In the genomic region with DNA sequence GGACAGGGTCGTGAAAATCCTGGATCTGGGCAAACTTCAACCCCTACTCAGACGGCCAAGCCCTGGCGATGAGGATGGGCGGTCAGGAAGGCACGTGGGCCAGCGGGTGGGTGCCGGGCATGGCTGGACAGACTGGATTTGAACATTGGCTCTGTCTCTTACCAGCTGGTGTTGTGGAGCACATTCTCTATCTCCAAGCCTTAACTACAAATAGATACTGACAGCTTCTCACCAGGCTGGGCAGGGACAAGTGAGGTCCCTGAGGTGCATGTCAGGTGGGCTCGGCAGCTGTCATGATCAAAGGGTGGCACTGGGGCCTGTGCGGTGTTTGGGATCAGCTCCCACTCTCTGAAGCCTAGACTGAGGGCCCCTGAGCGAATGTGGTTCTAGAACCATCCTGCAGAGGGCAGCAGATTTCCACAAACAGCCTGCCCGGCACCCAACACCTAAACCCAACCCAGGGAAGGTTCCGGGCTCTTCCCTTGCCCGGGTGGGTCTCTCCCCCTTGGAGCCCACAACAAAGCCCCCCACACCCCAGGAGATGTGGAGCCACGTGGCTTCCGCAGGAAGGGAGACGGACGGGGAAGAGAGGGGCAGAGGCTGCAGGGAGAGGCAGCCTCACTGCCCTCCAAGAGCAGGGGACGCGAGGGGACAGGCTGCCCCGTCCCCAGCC, we compare ENCODE assay signal across 8 cellular contexts. TPM values are rescaled to one million over a fixed set of nuclear protein-coding genes. Genes with fewer than 3 reads are reported as not detected.
DNase-seq lines count a peak whose midpoint lies in the region; ATAC-seq and TF ChIP-seq lines count a peak whose summit lies in the region.

No MANE protein-coding gene starts in this region.

- intact Hi-C loops in lower lobe of right lung (cut with DNase I): no loop called here

- H3K9me3 ChIP-seq in lower lobe of right lung: no peaks in the 10 kb centered on the region

- peak overlapping the region; percentile 80 for H3K27ac ChIP-seq in lower lobe of right lung

- no peak for DNase-seq in AG09309 (ENCODE audit: low read depth)
- DNase-seq in NCI-H2171 (lab: John Stamatoyannopoulos, UW): peak; percentile 72
- DNase-seq in activated CD4-positive, alpha-beta T cell treated with anti-CD3 and anti-CD28 coated beads, Interleukin-2, amount 50 U/mL, for 1 hour: peak; percentile 65
- DNase-seq in dermis microvascular lymphatic vessel endothelial cell (ENCODE audit: low read depth in 2 of 2): peak; percentile 15 to 62
- DNase-seq in lower lobe of right lung: peak; percentile 74
- DNase-seq in stimulated activated CD8-positive, alpha-beta memory T cell treated with anti-CD3 and anti-CD28 coated beads, Interleukin-12 subunit alpha, Interleukin-12 subunit beta, amount 100 ng/mL, for 1 hour (ENCODE audit: low read depth): peak; percentile 37

- peaks cover 54% of the 10 kb centered on the region for H3K4me1 ChIP-seq in lower lobe of right lung

- H3K27me3 ChIP-seq in lower lobe of right lung (ENCODE audit: low read depth): no peaks in the 10 kb centered on the region

- TF ChIP-seq CTCF in AG09309 (IDR thresholded peaks at IDR 0.05; ENCODE audit: control insufficient read depth, insufficient read depth, low read depth, low read length, missing control alignments) (peak; percentile 87), lower lobe of right lung (IDR thresholded peaks at IDR 0.05) (peak; percentile 85)

- ATAC-seq in GM18508 (IDR thresholded peaks at IDR 0.05; ENCODE audit: insufficient read depth, unreplicated experiment): peak; percentile 73
- peak; percentile 84 for ATAC-seq in HG02973 (IDR thresholded peaks at IDR 0.05; ENCODE audit: unreplicated experiment)
- peak; percentile 73 to 76 for ATAC-seq in lower lobe of right lung

- H3K4me3 ChIP-seq in AG09309 (ENCODE audit: control insufficient read depth, low read depth, low read length) (no peak overlapping the region), lower lobe of right lung (no peak overlapping the region)

- H3K36me3 ChIP-seq in lower lobe of right lung: peaks cover 20% of the 10 kb centered on the region

RNA-seq across cellular contexts. Expression of a gene that starts 58.4 kb away (rescaled TPM):
- total RNA-seq in dermis microvascular lymphatic vessel endothelial cell (under 0.01 TPM in 2 replicates), lower lobe of right lung (9.7 TPM)

Comparison
In these comparisons a context has a peak if more than half of its experiments do, and no peak if none do; other contexts are left out.
1. RNA of a gene that starts 58.4 kb away (total RNA-seq): 9.7 TPM in lower lobe of right lung (single experiment); under 0.01 TPM in dermis microvascular lymphatic vessel endothelial cell; every median in the first group is over 10 times any median in the second.
2. Peak in every context shown above with its lines, with median percentiles within 50 percentile points of each other: ATAC-seq.